Comparison of ENCODE assay signal across 17 cellular contexts in the genomic region with DNA sequence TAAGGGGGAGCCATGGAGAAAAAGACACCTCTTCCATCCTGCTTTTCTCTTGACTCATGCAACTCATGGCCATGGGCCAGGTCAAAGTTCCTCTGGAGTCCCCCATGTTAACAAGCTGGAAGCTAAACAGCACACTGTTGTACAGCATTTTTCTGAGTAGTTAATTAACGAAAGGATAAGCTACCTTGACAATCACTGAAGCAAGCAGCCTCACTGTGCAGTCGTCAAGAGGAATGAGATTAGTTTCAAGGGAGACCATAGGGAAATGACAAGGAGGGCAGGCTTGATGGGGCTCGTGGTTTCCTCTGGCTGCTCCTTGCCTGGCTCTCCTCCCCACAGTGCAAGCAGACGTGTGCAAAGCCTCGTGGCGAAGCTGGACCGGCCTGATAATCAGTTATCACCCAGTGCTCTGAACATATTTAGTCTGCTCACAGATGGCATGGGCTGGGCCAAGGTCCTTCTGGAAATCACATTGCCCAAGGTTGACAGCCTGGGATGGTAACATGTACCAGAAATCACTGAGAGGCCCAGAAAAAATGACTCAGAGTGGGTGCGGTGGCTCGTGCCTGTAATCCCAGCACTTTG.
DNase-seq lines count a peak whose midpoint lies in the region; ATAC-seq and TF ChIP-seq lines count a peak whose summit lies in the region.
"Had no signal": no experiment of that assay in that cellular context is flagged by ENCODE, and none has a peak within 500 bp of the region (broad histone marks: within the 10 kb centered on the region; RNA-seq: fewer than 3 reads in every experiment).

No MANE protein-coding gene starts in this region.

- H3K27ac Mint-ChIP-seq in nephron progenitor cell: peak overlapping the region; percentile 48
- H3K27ac Mint-ChIP-seq in activated CD4-positive, alpha-beta memory T cell treated with anti-CD3 and anti-CD28 coated beads, Interleukin-2, amount 10 ng/mL, durations not matched to agents 7 days and 5 days: no peak overlapping the region

- peaks cover 4% of the 10 kb centered on the region for H3K27me3 Mint-ChIP-seq in nephron progenitor cell (ENCODE audit: low read depth, poor library complexity)
- H3K27me3 Mint-ChIP-seq in activated CD4-positive, alpha-beta memory T cell treated with anti-CD3 and anti-CD28 coated beads, Interleukin-2, amount 10 ng/mL, durations not matched to agents 7 days and 5 days: no peaks in the 10 kb centered on the region

- CTCF ChIA-PET in activated CD4-positive, alpha-beta memory T cell treated with anti-CD3 and anti-CD28 coated beads, Interleukin-2, amount 10 ng/mL, durations not matched to agents 7 days and 5 days (lab: Charles Lee): no interaction called here

- H3K27me3 ChIP-seq in adrenal gland: no peaks in the 10 kb centered on the region
- H3K27me3 ChIP-seq: MG63, Peyer's patch, SJCRH30 had no signal

- H3K4me1 Mint-ChIP-seq in nephron progenitor cell: peaks cover 46% of the 10 kb centered on the region
- H3K4me1 Mint-ChIP-seq in activated CD4-positive, alpha-beta memory T cell treated with anti-CD3 and anti-CD28 coated beads, Interleukin-2, amount 10 ng/mL, durations not matched to agents 7 days and 5 days: no peaks in the 10 kb centered on the region
- H3K4me1 Mint-ChIP-seq: CD14-positive monocyte had no signal

- H3K27ac ChIP-seq in adrenal gland: no peak overlapping the region
- H3K27ac ChIP-seq: Peyer's patch, SJCRH30 had no signal

- no peak overlapping the region for H3K4me3 ChIP-seq in adrenal gland
- H3K4me3 ChIP-seq: MG63, Peyer's patch, SJCRH30 had no signal

- ATAC-seq in HG02571 (IDR thresholded peaks at IDR 0.05; ENCODE audit: unreplicated experiment): no peak

- DNase-seq in Caki2 (ENCODE audit: low read depth) (peak; percentile 97), adrenal gland (peak in 4 of 7 donors; percentile 7 to 34 (median 17)), glomerular visceral epithelial cell (ENCODE audit: extremely low spot score) (peak; percentile 62), nephron progenitor cell (no peak), NCI-H2107 treated with DMSO at 0.1 percent for 48 hours (lab: John Stamatoyannopoulos, UW; ENCODE audit: unreplicated experiment) (no peak), GOT3 (lab: John Stamatoyannopoulos, UW) (no peak)
- DNase-seq in activated CD4-positive, alpha-beta memory T cell treated with anti-CD3 and anti-CD28 coated beads, Interleukin-2, amount 10 ng/mL, durations not matched to agents 7 days and 5 days: no peak
- DNase-seq: DND-41, MG63, NCI-H1417, NCI-H1694 treated with DMSO at 0.1 percent for 48 hours, NCI-H2107, NCI-H748 treated with DMSO at 0.1 percent for 48 hours, Peyer's patch, SJCRH30 had no signal

- no peak for TF ChIP-seq POLR2A in adrenal gland (IDR thresholded peaks at IDR 0.05)

- 62 to 74% (median 63%) methylated on average over 7 to 9 of the region's 9 CpGs for WGBS in adrenal gland, 4 donors

- POLR2A ChIA-PET in activated CD4-positive, alpha-beta memory T cell treated with anti-CD3 and anti-CD28 coated beads, Interleukin-2, amount 10 ng/mL, durations not matched to agents 7 days and 5 days (lab: Charles Lee): no interaction called here

- no peaks in the 10 kb centered on the region for H3K4me1 ChIP-seq in adrenal gland (replicated peaks in 1 of 2)
- H3K4me1 ChIP-seq: Peyer's patch, SJCRH30 had no signal

- intact Hi-C loops in adrenal gland (cut with DNase I): no loop called here

- no peaks in the 10 kb centered on the region for H3K9me3 ChIP-seq in adrenal gland (replicated peaks in 1 of 3)
- H3K9me3 ChIP-seq: Peyer's patch, SJCRH30 had no signal

- H3K9me3 Mint-ChIP-seq in nephron progenitor cell: peaks cover 21% of the 10 kb centered on the region
- no peaks in the 10 kb centered on the region for H3K9me3 Mint-ChIP-seq in activated CD4-positive, alpha-beta memory T cell treated with anti-CD3 and anti-CD28 coated beads, Interleukin-2, amount 10 ng/mL, durations not matched to agents 7 days and 5 days

- H3K36me3 Mint-ChIP-seq in nephron progenitor cell (ENCODE audit: low read depth): peaks cover 24% of the 10 kb centered on the region
- H3K36me3 Mint-ChIP-seq in activated CD4-positive, alpha-beta memory T cell treated with anti-CD3 and anti-CD28 coated beads, Interleukin-2, amount 10 ng/mL, durations not matched to agents 7 days and 5 days (ENCODE audit: low read depth): no peaks in the 10 kb centered on the region
- H3K36me3 Mint-ChIP-seq: CD14-positive monocyte had no signal

- in situ Hi-C loops in Caki2 (cut with HindIII; ENCODE audit: low pct_unique_long_range_greater_than_20kb, low sequenced_read_pairs): no loop called here

- no peak for TF ChIP-seq CTCF in adrenal gland (IDR thresholded peaks at IDR 0.05)
- TF ChIP-seq CTCF in nephron progenitor cell (IDR thresholded peaks at IDR 0.05): no peak

- H3K36me3 ChIP-seq in adrenal gland (replicated peaks in 1 of 2): no peaks in the 10 kb centered on the region
- H3K36me3 ChIP-seq: MG63, Peyer's patch, SJCRH30 had no signal

- no peak overlapping the region for H3K4me3 Mint-ChIP-seq in nephron progenitor cell
- no peak overlapping the region for H3K4me3 Mint-ChIP-seq in activated CD4-positive, alpha-beta memory T cell treated with anti-CD3 and anti-CD28 coated beads, Interleukin-2, amount 10 ng/mL, durations not matched to agents 7 days and 5 days
- H3K4me3 Mint-ChIP-seq: CD14-positive monocyte had no signal

Comparison
In these comparisons a context has a peak if more than half of its experiments do, and no peak if none do; other contexts are left out.
1. DNase-seq: peak in Caki2 (single experiment), adrenal gland (4 of 7) and glomerular visceral epithelial cell (single experiment); none in nephron progenitor cell (single experiment), NCI-H2107 treated with DMSO at 0.1 percent for 48 hours (single experiment), GOT3 (single experiment) and activated CD4-positive, alpha-beta memory T cell treated with anti-CD3 and anti-CD28 coated beads, Interleukin-2, amount 10 ng/mL, durations not matched to agents 7 days and 5 days (single experiment).